8 cellular contexts compared by ENCODE assay signal in genomic region chr2:84314901-84315330, GRCh38.
DNase-seq lines count a peak whose midpoint lies in the region; ATAC-seq, FAIRE-seq and TF ChIP-seq lines count a peak whose summit lies in the region.

No MANE protein-coding gene starts in this region.

- POLR2A ChIA-PET in HepG2 (lab: Yijun Ruan, JAX), result no interaction called here

- H4K20me1 ChIP-seq in HepG2 (ENCODE audit: insufficient read depth, low read length), result no peaks in the 10 kb centered on the region

- H3K4me3 ChIP-seq in HepG2 (replicated peaks in 1 of 3; ENCODE audit: insufficient read depth in 1 of 3, low read depth in 2 of 3, low read length in 3 of 3), result no peak overlapping the region

- peak; percentile 100 for TF ChIP-seq CTCF in HepG2 (CRISPR knock-in tag; IDR thresholded peaks at IDR 0.05)

- CTCF ChIA-PET in HepG2 (lab: Yijun Ruan, JAX; ENCODE audit: low intra/inter-chr PET ratio, low total read pairs), result interaction anchor here (0.6 to 1.6 kb wide), 3 partner anchors 291 to 533 kb away, joined by 3 to 13 read pairs (median 3); no protein-coding TSS in a partner anchor

- no peak overlapping the region for H3K27ac Mint-ChIP-seq in central memory CD8-positive, alpha-beta T cell (ENCODE audit: low read depth)

- ATAC-seq in GM18867 (IDR thresholded peaks at IDR 0.05; ENCODE audit: unreplicated experiment) (peak; percentile 98), HG03064 (IDR thresholded peaks at IDR 0.05; ENCODE audit: low read depth, unreplicated experiment) (peak; percentile 96), HepG2 (peak; percentile 99)
- ATAC-seq in central memory CD8-positive, alpha-beta T cell (replicated peaks; ENCODE audit: extremely low read depth, poor library complexity, severe bottlenecking), result peak; percentile 65

- no peak overlapping the region for H3K4me3 Mint-ChIP-seq in central memory CD8-positive, alpha-beta T cell

- TF ChIP-seq EP300 in HepG2 (IDR thresholded peaks at IDR 0.05; ENCODE audit: low read depth in 2 of 2, low read length in 2 of 2) (no peak), HepG2 (CRISPR knock-in tag; IDR thresholded peaks at IDR 0.05; ENCODE audit: borderline replicate concordance) (no peak)

- peak overlapping the region; percentile 40 for H3K4me2 ChIP-seq in HepG2 (ENCODE audit: low read depth, low read length)

- peaks cover 3% of the 10 kb centered on the region for H3K36me3 Mint-ChIP-seq in central memory CD8-positive, alpha-beta T cell (ENCODE audit: insufficient read depth)

- H3K9ac ChIP-seq in HepG2 (ENCODE audit: insufficient read depth, low read depth, low read length), result no peak overlapping the region

- H3K4me1 Mint-ChIP-seq in central memory CD8-positive, alpha-beta T cell, result peaks cover 6% of the 10 kb centered on the region

- 15% methylated on average over 11 of the region's 11 CpGs for WGBS in HepG2 (ENCODE audit: low lambda C conversion rate)

- H2AFZ ChIP-seq in HepG2 (ENCODE audit: low read length), result no peak overlapping the region

- in situ Hi-C loops in HepG2 (cut with HindIII; ENCODE audit: extremely low pct_ligation_motif_present, low pct_unique_long_range_greater_than_20kb), result no loop called here

- no peaks in the 10 kb centered on the region for H3K9me3 Mint-ChIP-seq in central memory CD8-positive, alpha-beta T cell

- TF ChIP-seq RAD21 in HepG2 (CRISPR knock-in tag; IDR thresholded peaks at IDR 0.05), result peak; percentile 98

- FAIRE-seq in HepG2 (lab: Jason Lieb, UNC), result peak; percentile 90

- intact Hi-C loops in HepG2 (cut with micrococcal nuclease; ENCODE audit: unreplicated experiment), result loop anchor here (1.0 to 10.0 kb wide), 4 partner anchors 292 to 1568 kb away; no protein-coding TSS in a partner anchor

- H3K27ac ChIP-seq in HepG2 (ENCODE audit: extremely low read length, insufficient read depth, low read length), result no peak overlapping the region

- DNase-seq in AG20443 (ENCODE audit: low spot score) (peak; percentile 83), NCI-H2196 treated with DMSO at 0.1 percent for 48 hours (lab: John Stamatoyannopoulos, UW; ENCODE audit: unreplicated experiment) (peak; percentile 1), HepG2 (ENCODE audit: low spot score) (peak; percentile 81)
- DNase-seq in activated CD4-positive, CD25-positive, alpha-beta regulatory T cell treated with anti-CD3 and anti-CD28 coated beads, Interleukin-2, amount 50 U/mL, for 16 hours (ENCODE audit: low read depth, low spot score), result peak; percentile 49
- DNase-seq in central memory CD8-positive, alpha-beta T cell (ENCODE audit: low spot score in 2 of 2), result peak; percentile 47 to 51
- peak; percentile 50 to 58 (median 57) for DNase-seq in stimulated activated CD4-positive, alpha-beta T cell treated with anti-CD3 and anti-CD28 coated beads, TNF-alpha, amount 100 ng/mL, for 4 hours (ENCODE audit: low read depth in 3 of 3)

- H3K27me3 ChIP-seq in HepG2 (ENCODE audit: control insufficient read depth in 1 of 2, insufficient read depth in 2 of 2, low read length in 2 of 2), result no peaks in the 10 kb centered on the region

- TF ChIP-seq POLR2A in HepG2 (IDR thresholded peaks at IDR 0.05; ENCODE audit: insufficient read depth in 1 of 2, low read depth in 2 of 2, low read length in 2 of 2), result no peak

- H3K9me3 ChIP-seq in HepG2 (ENCODE audit: low read length), result no peaks in the 10 kb centered on the region

- no peaks in the 10 kb centered on the region for H3K36me3 ChIP-seq in HepG2 (replicated peaks in 1 of 2; ENCODE audit: control insufficient read depth in 1 of 2, insufficient read depth in 2 of 2, low read length in 2 of 2)

- peaks cover 19% of the 10 kb centered on the region for H3K27me3 Mint-ChIP-seq in central memory CD8-positive, alpha-beta T cell

- H3K4me1 ChIP-seq in HepG2 (ENCODE audit: insufficient read depth, low read length), result no peaks in the 10 kb centered on the region

- H3K79me2 ChIP-seq in HepG2 (ENCODE audit: insufficient read depth, low read length), result no peaks in the 10 kb centered on the region

- BruUV-seq in HepG2 (replicated peaks; lab: Mats Ljungman, UMichigan), result no TSS peak

TF ChIP-seq in HepG2, 621 proteins besides CTCF, POLR2A, EP300 and RAD21 (continues in another document):
- TF ChIP-seq HMGXB4 (CRISPR knock-in tag; IDR thresholded peaks at IDR 0.05; ENCODE audit: borderline replicate concordance in 1 of 2, low read depth in 1 of 2) (peak; percentile 46 to 63; a peak in 1 of 4 replicates), ZNF501 (CRISPR knock-in tag; IDR thresholded peaks at IDR 0.05) (peak; percentile 56; the same call in 1 of the 2 replicates), ZNF556 (CRISPR knock-in tag; IDR thresholded peaks at IDR 0.05; ENCODE audit: borderline replicate concordance) (peak; percentile 63; the same call in 1 of the 2 replicates), EED (CRISPR knock-in tag; IDR thresholded peaks at IDR 0.05) (0 out of 2 replicates have a peak, but pooled peaks have one; percentile 61), ZKSCAN8 (CRISPR knock-in tag; IDR thresholded peaks at IDR 0.05; ENCODE audit: borderline replicate concordance) (no peak), BCL6 (CRISPR knock-in tag; IDR thresholded peaks at IDR 0.05) (0 out of 2 replicates have a peak, but pooled peaks have one; percentile 21), MIER2 (CRISPR knock-in tag; IDR thresholded peaks at IDR 0.05) (peak; percentile 69; the same call in 1 of the 2 replicates), SMAD9 (CRISPR knock-in tag; IDR thresholded peaks at IDR 0.05) (no peak), FOXC1 (CRISPR knock-in tag; IDR thresholded peaks at IDR 0.05; ENCODE audit: borderline replicate concordance) (0 out of 2 replicates have a peak, but pooled peaks have one; percentile 32), CBX5 (CRISPR knock-in tag; IDR thresholded peaks at IDR 0.05; ENCODE audit: borderline replicate concordance) (peak; percentile 91), ZNF567 (CRISPR knock-in tag; IDR thresholded peaks at IDR 0.05; ENCODE audit: borderline replicate concordance) (no peak), MXI1 (IDR thresholded peaks at IDR 0.05; ENCODE audit: borderline replicate concordance, low read depth, low read length) (0 out of 3 replicates have a peak, but pooled peaks have one; percentile 32), GZF1 (CRISPR knock-in tag; IDR thresholded peaks at IDR 0.05) (0 out of 2 replicates have a peak, but pooled peaks have one; percentile 34), ZNF33A (CRISPR knock-in tag; IDR thresholded peaks at IDR 0.05; ENCODE audit: borderline replicate concordance) (no peak), ELF3 (CRISPR knock-in tag; IDR thresholded peaks at IDR 0.05) (peak; percentile 52; the same call in 1 of the 2 replicates), ZNF674 (CRISPR knock-in tag; IDR thresholded peaks at IDR 0.05; ENCODE audit: low read depth) (no peak), ZMYM4 (CRISPR knock-in tag; IDR thresholded peaks at IDR 0.05) (peak; percentile 73), ZNF331 (CRISPR knock-in tag; IDR thresholded peaks at IDR 0.05) (peak; percentile 78; the same call in 1 of the 2 replicates), ZNF362 (CRISPR knock-in tag; IDR thresholded peaks at IDR 0.05; ENCODE audit: borderline replicate concordance) (no peak), ZNF543 (CRISPR knock-in tag; IDR thresholded peaks at IDR 0.05) (no peak), SALL1 (CRISPR knock-in tag; IDR thresholded peaks at IDR 0.05) (peak; percentile 69), LCORL (IDR thresholded peaks at IDR 0.05) (no peak), LCORL (CRISPR knock-in tag; IDR thresholded peaks at IDR 0.05) (0 out of 2 replicates have a peak, but pooled peaks have one; percentile 36), PITX1 (CRISPR knock-in tag; IDR thresholded peaks at IDR 0.05) (peak; percentile 39; the same call in 1 of the 2 replicates), ZNF124 (CRISPR knock-in tag; IDR thresholded peaks at IDR 0.05) (peak; percentile 76; the same call in 1 of the 2 replicates), IRF9 (CRISPR knock-in tag; IDR thresholded peaks at IDR 0.05; ENCODE audit: borderline replicate concordance) (no peak)

Comparison
In these comparisons a context has a peak if more than half of its experiments do, and no peak if none do; other contexts are left out.
1. DNase-seq: peak in every context shown above with its lines; median percentile 83 in AG20443; 81 in HepG2; 57 in stimulated activated CD4-positive, alpha-beta T cell treated with anti-CD3 and anti-CD28 coated beads, TNF-alpha, amount 100 ng/mL, for 4 hours; 49 in activated CD4-positive, CD25-positive, alpha-beta regulatory T cell treated with anti-CD3 and anti-CD28 coated beads, Interleukin-2, amount 50 U/mL, for 16 hours; 49 in central memory CD8-positive, alpha-beta T cell; 1 in NCI-H2196 treated with DMSO at 0.1 percent for 48 hours.